ENCODE assay signal across 21 cellular contexts in genomic region chr10:121406823-121407545, GRCh38.
DNase-seq lines count a peak whose midpoint lies in the region; ATAC-seq and TF ChIP-seq lines count a peak whose summit lies in the region.
"Had no signal": no experiment of that assay in that cellular context is flagged by ENCODE, and none has a peak within 500 bp of the region (broad histone marks: within the 10 kb centered on the region; RNA-seq: fewer than 3 reads in every experiment).

No MANE protein-coding gene starts in this region.

- H3K27me3 ChIP-seq in body of pancreas (no peaks in the 10 kb centered on the region), prostate gland (replicated peaks; ENCODE audit: insufficient read depth) (no peaks in the 10 kb centered on the region), ascending aorta (no peaks in the 10 kb centered on the region)
- H3K27me3 ChIP-seq: gastrocnemius medialis, MG63, stomach had no signal

- peak; percentile 81 for ATAC-seq in body of pancreas
- ATAC-seq in GM18858 (IDR thresholded peaks at IDR 0.05; ENCODE audit: unreplicated experiment): no peak
- ATAC-seq: gastrocnemius medialis, left lobe of liver, right cardiac atrium had no signal

- TF ChIP-seq POLR2A in body of pancreas (IDR thresholded peaks at IDR 0.05) (no peak), prostate gland (IDR thresholded peaks at IDR 0.05) (no peak)

- TF ChIP-seq CTCF in body of pancreas (IDR thresholded peaks at IDR 0.05) (no peak), prostate gland (IDR thresholded peaks at IDR 0.05) (no peak), ascending aorta (IDR thresholded peaks at IDR 0.05) (no peak)

- DNase-seq in M059J (ENCODE audit: low read depth) (peak; percentile 56), body of pancreas (peak in 1 of 4 donors; percentile 20), inferior parietal cortex (ENCODE audit: extremely low spot score) (peak; percentile 22), prostate gland (ENCODE audit: low spot score) (peak; percentile 77), ACHN (no peak), foreskin melanocyte (no peak), ascending aorta (ENCODE audit: low spot score in 2 of 2) (no peak)
- DNase-seq: activated CD4-positive, alpha-beta T cell treated with anti-CD3 and anti-CD28 coated beads for 48 hours; dermis blood vessel endothelial cell; gastrocnemius medialis; IMR-90; MG63; NCI-H1436 treated with DMSO at 0.1 percent for 48 hours; NCI-H2171; NCI-H774; OCI-M1; right cardiac atrium; stimulated activated CD4-positive, alpha-beta T cell treated with anti-CD3 and anti-CD28 coated beads, Interleukin-12 subunit alpha, Interleukin-12 subunit beta, amount 100 ng/mL, for 4 hours; stomach had no signal

- H3K9me3 ChIP-seq in body of pancreas (no peaks in the 10 kb centered on the region), prostate gland (no peaks in the 10 kb centered on the region), ascending aorta (no peaks in the 10 kb centered on the region)
- H3K9me3 ChIP-seq: gastrocnemius medialis, MG63, stomach had no signal

- H3K4me3 ChIP-seq in body of pancreas (no peak overlapping the region), prostate gland (no peak overlapping the region), ascending aorta (no peak overlapping the region)
- H3K4me3 ChIP-seq: gastrocnemius medialis, MG63, stomach had no signal

- intact Hi-C loops in body of pancreas (cut with DNase I): no loop called here
- intact Hi-C loops in prostate gland (cut with DNase I): no loop called here
- intact Hi-C loops in ascending aorta (cut with DNase I): no loop called here

- 40 to 45% methylated on average over 11 of the region's 11 CpGs for WGBS in body of pancreas, 2 donors
- 36% methylated on average over 11 of the region's 11 CpGs for WGBS in prostate gland

- H3K27ac ChIP-seq in body of pancreas (peak overlapping the region; percentile 57 to 75 (median 72)), prostate gland (no peak overlapping the region), ascending aorta (no peak overlapping the region)
- H3K27ac ChIP-seq: gastrocnemius medialis had no signal

- in situ Hi-C loops in ACHN (cut with HindIII; ENCODE audit: low pct_ligation_motif_present, low pct_unique_long_range_greater_than_20kb, low sequenced_read_pairs): no loop called here

- H3K4me1 ChIP-seq in body of pancreas (peaks cover 44% of the 10 kb centered on the region), prostate gland (replicated peaks) (no peaks in the 10 kb centered on the region), ascending aorta (no peaks in the 10 kb centered on the region)
- H3K4me1 ChIP-seq: gastrocnemius medialis had no signal

- H3K36me3 ChIP-seq in body of pancreas (replicated peaks in 1 of 2; ENCODE audit: insufficient read depth in 1 of 2, low read depth in 2 of 2): no peaks in the 10 kb centered on the region
- no peaks in the 10 kb centered on the region for H3K36me3 ChIP-seq in prostate gland
- no peaks in the 10 kb centered on the region for H3K36me3 ChIP-seq in ascending aorta
- H3K36me3 ChIP-seq: gastrocnemius medialis, MG63, stomach had no signal

Comparison
In these comparisons a context has a peak if more than half of its experiments do, and no peak if none do; other contexts are left out.
1. DNase-seq: peak in M059J (single experiment), inferior parietal cortex (single experiment) and prostate gland (single experiment); none in ACHN (single experiment), foreskin melanocyte (single experiment) and ascending aorta (0 of 2).
2. H3K27ac ChIP-seq: peak in body of pancreas (4 of 4); none in prostate gland (0 of 2) and ascending aorta (0 of 2).